ENCODE assay signal across 19 cellular contexts in the genomic region with DNA sequence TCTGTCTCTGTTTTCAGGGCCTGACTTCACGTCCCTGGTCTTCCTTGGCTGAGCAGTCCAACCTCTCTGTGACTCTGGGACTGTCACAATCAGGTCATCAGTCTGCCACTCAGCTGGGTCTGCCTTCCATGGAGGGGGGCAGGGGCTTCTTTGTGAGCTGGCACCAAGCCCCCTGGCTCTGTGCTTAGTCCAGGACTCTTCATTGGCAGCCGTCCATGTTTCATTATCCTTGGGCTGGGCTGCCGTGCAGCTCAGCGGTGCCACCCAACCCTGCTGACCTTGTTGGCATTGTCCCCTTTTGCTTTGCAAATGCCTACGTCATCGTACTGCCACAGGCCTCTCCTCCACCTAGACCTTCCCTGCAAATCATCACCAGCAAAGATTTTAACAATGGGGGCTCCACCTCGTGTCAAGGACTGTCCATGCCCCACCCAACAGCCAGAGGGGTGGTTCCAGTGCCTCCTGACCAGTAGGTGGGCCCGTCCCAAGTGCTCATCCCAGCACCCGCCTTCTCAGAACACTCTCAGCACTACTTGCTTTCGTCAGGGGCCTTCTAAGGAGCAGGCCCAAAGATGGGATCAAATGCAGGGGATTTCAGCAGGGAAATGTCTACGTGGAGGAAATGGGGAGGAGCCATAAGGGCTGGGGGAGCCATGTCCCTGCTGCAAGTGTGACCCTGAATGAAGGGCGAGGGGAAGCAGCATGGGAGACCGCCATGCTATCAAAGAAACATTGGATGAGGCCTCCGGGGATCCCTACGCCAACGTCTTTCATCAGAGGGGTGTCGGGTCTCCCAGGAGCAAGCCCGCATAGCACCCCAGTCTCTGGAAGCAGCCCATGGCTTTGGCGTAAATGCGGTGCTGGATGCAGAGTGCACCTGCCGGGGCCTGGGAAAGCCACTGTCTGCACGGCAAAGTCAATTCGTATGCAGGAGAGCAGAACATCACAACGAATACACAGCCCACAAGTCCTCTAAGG. TPM values are rescaled to one million over a fixed set of nuclear protein-coding genes. Genes with fewer than 3 reads are reported as not detected.
A peak's percentile ranks its signal among the peaks of the same experiment; 100 is the strongest.
DNase-seq lines count a peak whose midpoint lies in the region; ATAC-seq and TF ChIP-seq lines count a peak whose summit lies in the region.
"Had no signal": no experiment of that assay in that cellular context is flagged by ENCODE, and none has a peak within 500 bp of the region (broad histone marks: within the 10 kb centered on the region; RNA-seq: fewer than 3 reads in every experiment).

No MANE protein-coding gene starts in this region.

- no peak overlapping the region for H3K27ac ChIP-seq in Panc1 (ENCODE audit: low read length)
- no peak overlapping the region for H3K27ac ChIP-seq in osteoblast (ENCODE audit: low read depth, low read length)
- H3K27ac ChIP-seq: SJSA1 had no signal

- no peaks in the 10 kb centered on the region for H3K9me3 ChIP-seq in Panc1 (ENCODE audit: control insufficient read depth, insufficient read depth, low read depth, low read length)
- H3K9me3 ChIP-seq in osteoblast (ENCODE audit: low read depth, low read length) = no peaks in the 10 kb centered on the region
- H3K9me3 ChIP-seq: Caco-2, SJSA1 had no signal

- no peaks in the 10 kb centered on the region for H3K79me2 ChIP-seq in osteoblast (ENCODE audit: insufficient read depth, low read length)

- no peak overlapping the region for H2AFZ ChIP-seq in osteoblast (ENCODE audit: low read length)

- H3K4me1 ChIP-seq in Panc1 (ENCODE audit: control insufficient read depth, insufficient read depth, low read length) = no peaks in the 10 kb centered on the region
- H3K4me1 ChIP-seq in osteoblast (ENCODE audit: insufficient read depth, low read length) = no peaks in the 10 kb centered on the region
- H3K4me1 ChIP-seq: Caco-2, SJSA1 had no signal

- intact Hi-C loops in Panc1 (cut with micrococcal nuclease; ENCODE audit: unreplicated experiment) (no loop called here), left cardiac atrium (cut with DNase I) (no loop called here), left colon (cut with DNase I, micrococcal nuclease) (no loop called here)

- H3K27me3 ChIP-seq in Panc1 (ENCODE audit: control insufficient read depth, insufficient read depth, low read length) (no peaks in the 10 kb centered on the region; the same call in 1 of the 2 replicates), osteoblast (ENCODE audit: insufficient read depth, low read length) (peaks cover 15% of the 10 kb centered on the region)

- no peak overlapping the region for H3K4me3 ChIP-seq in Panc1 (ENCODE audit: low read depth in 2 of 2, low read length in 2 of 2)
- no peak overlapping the region for H3K4me3 ChIP-seq in osteoblast (ENCODE audit: insufficient read depth, low read length)
- H3K4me3 ChIP-seq: GM12878, SJSA1 had no signal

- no TSS peak for BruUV-seq in Panc1 (replicated peaks; lab: Mats Ljungman, UMichigan)

- ATAC-seq in Panc1 (0 out of 2 replicates have a peak, but pooled peaks have one; percentile 34), left cardiac atrium (peak; percentile 70 to 84), left colon (no peak)
- ATAC-seq: GM12878 had no signal

- in situ Hi-C loops in Panc1 (cut with HindIII; ENCODE audit: low pct_unique_long_range_greater_than_20kb, low sequenced_read_pairs) = no loop called here

- no peaks in the 10 kb centered on the region for H4K20me1 ChIP-seq in osteoblast (ENCODE audit: insufficient read depth, low read length)

- H3K4me2 ChIP-seq in osteoblast (ENCODE audit: insufficient read depth, low read length) = no peak overlapping the region

- peak; percentile 34 for DNase-seq in activated effector memory CD4-positive, alpha-beta T cell treated with anti-CD3 and anti-CD28 coated beads, Interleukin-2, amount 50 U/mL, for 16 hours
- DNase-seq in activated effector memory CD4-positive, alpha-beta T cell treated with Interleukin-2 at 50 U/mL for 16 hours = no peak
- no peak for DNase-seq in Panc1 (ENCODE audit: low read depth, low spot score)
- no peak for DNase-seq in left cardiac atrium
- DNase-seq in ureter (ENCODE audit: low spot score) = peak; percentile 40
- DNase-seq in activated gamma-delta T cell (lab: John Stamatoyannopoulos, UW) = no peak
- no peak for DNase-seq in left colon
- DNase-seq in osteoblast (ENCODE audit: insufficient read length, low spot score, missing footprints) = no peak
- DNase-seq: C1 segment of cervical spinal cord, NCI-H1694, NCI-H2171, NCI-H446 treated with DMSO at 0.1 percent for 48 hours, NCI-H774 had no signal

- POLR2A ChIA-PET in Panc1 (lab: Charles Lee) = no interaction called here

- TF ChIP-seq CTCF in Panc1 (IDR thresholded peaks at IDR 0.05) (no peak), osteoblast (IDR thresholded peaks at IDR 0.05; ENCODE audit: extremely low read depth, low read depth, low read length) (no peak)

- no peaks in the 10 kb centered on the region for H3K36me3 ChIP-seq in Panc1 (ENCODE audit: control insufficient read depth, insufficient read depth, low read length)
- H3K36me3 ChIP-seq in osteoblast (ENCODE audit: insufficient read depth, low read length) = no peaks in the 10 kb centered on the region
- H3K36me3 ChIP-seq: SJSA1 had no signal

- CTCF ChIA-PET in Panc1 (lab: Charles Lee) = interaction anchor here (0.6 kb wide), 1 partner anchor 22 kb away, joined by 4 read pairs; no protein-coding TSS in a partner anchor

RNA-seq across cellular contexts. Expression of a gene that starts 18.2 kb away (rescaled TPM):
- total RNA-seq in Panc1 (2021; ENCODE audit: unreplicated experiment) = not detected
- not detected for polyA plus RNA-seq in Panc1 (2012; ENCODE audit: insufficient read length)
- total RNA-seq in left cardiac atrium = not detected
- not detected for total RNA-seq in ureter
- not detected for total RNA-seq in left colon
- not detected in 2 replicates for total RNA-seq in osteoblast
- total RNA-seq: A172, Caco-2, GM12878, HT1080, RPMI7951, SJSA1 had no signal
- polyA plus RNA-seq: GM12878 had no signal

RNA-seq across cellular contexts. Expression of a gene that starts 35.2 kb away (rescaled TPM):
- total RNA-seq in Panc1 (2021; ENCODE audit: unreplicated experiment) (18.0 TPM), left cardiac atrium (under 1 TPM; 0.27 to 0.76 TPM), ureter (49.2 TPM), left colon (1 to 10 TPM in 1 of 2 donors, under 1 TPM in 1; 0.87 to 1.7 TPM), osteoblast (15.0 and 18.1 TPM in 2 replicates)
- polyA plus RNA-seq in Panc1 (2012; ENCODE audit: insufficient read length) = 8.0 TPM
- total RNA-seq: GM12878 had no signal

RNA-seq across cellular contexts. Expression of a gene that starts 48.5 kb away (rescaled TPM):
- total RNA-seq in Panc1 (2021; ENCODE audit: unreplicated experiment) (1,813 TPM), left cardiac atrium (100 to 1,000 TPM; 635 to 667 TPM), ureter (1,385 TPM), left colon (1,000 to 10,000 TPM; 1,016 to 1,279 TPM), osteoblast (491 and 519 TPM in 2 replicates)
- polyA plus RNA-seq in Panc1 (2012; ENCODE audit: insufficient read length) = 2,493 TPM

Comparison
In these comparisons a context has a peak if more than half of its experiments do, and no peak if none do; other contexts are left out.
1. DNase-seq: peak in activated effector memory CD4-positive, alpha-beta T cell treated with anti-CD3 and anti-CD28 coated beads, Interleukin-2, amount 50 U/mL, for 16 hours (single experiment) and ureter (single experiment); none in activated effector memory CD4-positive, alpha-beta T cell treated with Interleukin-2 at 50 U/mL for 16 hours (single experiment), Panc1 (single experiment), left cardiac atrium (single experiment), activated gamma-delta T cell (single experiment), left colon (0 of 2) and osteoblast (single experiment).